ENCODE assay signal across 11 cellular contexts in the genomic region with DNA sequence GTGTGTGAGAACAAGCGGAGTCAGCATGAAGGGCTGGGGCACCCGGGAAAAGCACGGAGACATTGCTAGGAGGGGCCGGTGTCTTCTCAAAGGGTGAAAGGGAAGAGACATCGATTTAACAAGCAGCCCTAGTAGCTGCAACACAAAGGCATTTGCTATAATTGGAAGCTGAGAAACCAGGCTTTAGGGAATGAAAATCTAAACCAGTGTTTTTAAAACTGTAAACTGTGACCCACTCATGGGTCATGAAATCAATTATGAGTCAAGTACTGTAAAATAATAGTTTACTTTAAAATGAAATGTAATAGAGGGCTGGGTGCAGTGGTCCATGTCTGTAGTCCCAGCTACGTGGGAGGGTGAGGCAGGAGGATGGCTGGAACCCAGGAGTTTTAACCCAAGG.
"Had no signal": no experiment of that assay in that cellular context is flagged by ENCODE, and none has a peak within 500 bp of the region (broad histone marks: within the 10 kb centered on the region; RNA-seq: fewer than 3 reads in every experiment).

No MANE protein-coding gene starts in this region.

- H3K4me3 ChIP-seq: heart left ventricle, tibial nerve had no signal

- ATAC-seq: foreskin keratinocyte, heart left ventricle had no signal

- H3K27me3 ChIP-seq: brain microvascular endothelial cell, foreskin keratinocyte, heart left ventricle, tibial nerve had no signal

- H3K36me3 ChIP-seq: brain microvascular endothelial cell, tibial nerve had no signal

- DNase-seq: activated CD4-positive, alpha-beta T cell treated with anti-CD3 and anti-CD28 coated beads, Interleukin-2, amount 50 U/mL, for 4 hours; activated CD4-positive, CD25-positive, alpha-beta regulatory T cell treated with anti-CD3 and anti-CD28 coated beads, Interleukin-2, amount 50 U/mL, for 72 hours; activated effector memory CD4-positive, alpha-beta T cell treated with Interleukin-2 at 50 U/mL for 16 hours; activated T-cell treated with anti-CD3 and anti-CD28 coated beads, Interleukin-2, amount 50 U/mL, for 24 hours; brain microvascular endothelial cell; cerebellar nuclear complex; endodermal cell; erythroblast; foreskin keratinocyte; heart left ventricle had no signal

- H3K27ac ChIP-seq: brain microvascular endothelial cell, foreskin keratinocyte, heart left ventricle, tibial nerve had no signal
